In genomic region chr10:113463083-113463482, GRCh38 we compare ENCODE assay signal across 25 cellular contexts.
"Had no signal": no experiment of that assay in that cellular context is flagged by ENCODE, and none has a peak within 500 bp of the region (broad histone marks: within the 10 kb centered on the region; RNA-seq: fewer than 3 reads in every experiment).

No MANE protein-coding gene starts in this region.

- ATAC-seq: Panc1, PC-3, Right ventricle myocardium inferior, T-cell had no signal

- DNase-seq: Karpas-422; KG1; MG63; NCI-H1092; NCI-H1105 treated with DMSO at 0.1 percent for 48 hours; NCI-H1417 treated with DMSO at 0.1 percent for 48 hours; NCI-H146; NCI-H1694 treated with DMSO at 0.1 percent for 48 hours; NCI-H1930; NCI-H2081; NCI-H2107; NCI-H2171; NCI-H226; NCI-H446; NCI-H510A; NCI-H524 treated with DMSO at 0.1 percent for 48 hours; NCI-H69; NCI-H774; NK-92 treated with Interleukin-12 subunit alpha and Interleukin-12 subunit beta, amount 100 ng/mL, for 24 hours; PC-3; SHP77 treated with DMSO at 0.1 percent for 48 hours; SW 1271; T-cell had no signal
